ENCODE assay signal across 19 cellular contexts in genomic region chr1:159229486-159229885, GRCh38. TPM values are rescaled to one million over a fixed set of nuclear protein-coding genes. Genes with fewer than 3 reads are reported as not detected.
A peak's percentile ranks its signal among the peaks of the same experiment; 100 is the strongest.
DNase-seq lines count a peak whose midpoint lies in the region; ATAC-seq, FAIRE-seq and TF ChIP-seq lines count a peak whose summit lies in the region.
"Had no signal": no experiment of that assay in that cellular context is flagged by ENCODE, and none has a peak within 500 bp of the region (broad histone marks: within the 10 kb centered on the region; RNA-seq: fewer than 3 reads in every experiment).

No MANE protein-coding gene starts in this region.

- peak overlapping the region; percentile 43 for H3K4me2 ChIP-seq in A549

- in situ Hi-C loops in GM13976 (cut with MboI; ENCODE audit: low sequenced_read_pairs, unreplicated experiment): no loop called here

- no peak for FAIRE-seq in A549 (lab: Jason Lieb, UNC)

- ATAC-seq in A549 (peak in 1 of 2 experiments; percentile 35; a peak in 2 of 6 replicates), HG02884 (IDR thresholded peaks at IDR 0.05; ENCODE audit: unreplicated experiment) (no peak)
- ATAC-seq: HCT116, left lung had no signal

- CTCF ChIA-PET in A549 (lab: Yijun Ruan, JAX): interaction anchor here (1.2 to 17.8 kb wide), 3 partner anchors 10 to 32 kb away, joined by 3 to 148 read pairs (median 6); no protein-coding TSS in a partner anchor

- TF ChIP-seq RAD21 in A549 (conservative IDR thresholded peaks at IDR 0.05 in 1 of 2, IDR thresholded peaks at IDR 0.05 in 1 of 2): no peak

- no peak for TF ChIP-seq CTCF in A549 (IDR thresholded peaks at IDR 0.05)
- TF ChIP-seq CTCF in foreskin fibroblast (IDR thresholded peaks at IDR 0.05; ENCODE audit: low read depth, low read length): no peak
- no peak for TF ChIP-seq CTCF in GM13976 (IDR thresholded peaks at IDR 0.05; ENCODE audit: borderline replicate concordance, control extremely low read depth, extremely low read depth, insufficient read depth, missing control alignments)

- H3K4me3 ChIP-seq in A549 (no peak overlapping the region), foreskin fibroblast (ENCODE audit: low read depth in 1 of 2, low read length in 2 of 2) (no peak overlapping the region)
- H3K4me3 ChIP-seq: left lung, sigmoid colon, upper lobe of left lung had no signal

- H3K9me3 ChIP-seq in A549: no peaks in the 10 kb centered on the region
- H3K9me3 ChIP-seq: left lung, sigmoid colon, upper lobe of left lung had no signal

- DNase-seq in A549 (ENCODE audit: low read depth in 1 of 2, low spot score in 1 of 2) (peak in 1 of 2 experiments; percentile 7), HS-27A (ENCODE audit: low read depth) (peak; percentile 45), SK-N-DZ (ENCODE audit: low spot score) (peak; percentile 35), islet precursor cell (peak; percentile 78), foreskin fibroblast (no peak), NK-92 (lab: John Stamatoyannopoulos, UW; ENCODE audit: unreplicated experiment) (no peak), GM13976 (ENCODE audit: low spot score) (no peak)
- DNase-seq: CD4-positive, CD25-positive, alpha-beta regulatory T cell; dermis blood vessel endothelial cell; DMS79; left lung; NCI-H146; SHP77 treated with DMSO at 0.1 percent for 48 hours; sigmoid colon; stimulated activated CD4-positive, alpha-beta T cell treated with anti-CD3 and anti-CD28 coated beads, Interleukin-1b, Interleukin-23, amount 100 ng/mL, for 48 hours; upper lobe of left lung had no signal

- no peak for TF ChIP-seq EP300 in A549 (IDR thresholded peaks at IDR 0.05)

- H3K27ac ChIP-seq in A549: peak overlapping the region; percentile 29 to 64; a peak in 4 of 6 replicates
- H3K27ac ChIP-seq: epithelial cell of prostate, left lung, sigmoid colon had no signal

- POLR2A ChIA-PET in A549 (lab: Yijun Ruan, JAX): no interaction called here

- peaks cover 23% of the 10 kb centered on the region for H3K4me1 ChIP-seq in A549
- H3K4me1 ChIP-seq: left lung, sigmoid colon had no signal

- no peak for TF ChIP-seq POLR2A in A549 (IDR thresholded peaks at IDR 0.05; ENCODE audit: low read length)

- 60% methylated on average over 6 of the region's 6 CpGs for WGBS in A549 (ENCODE audit: missing lambda C conversion rate)

TF ChIP-seq in A549, 52 proteins besides CTCF, POLR2A, EP300 and RAD21:
- TF ChIP-seq HEYL (CRISPR knock-in tag; IDR thresholded peaks at IDR 0.05) (no peak), ZSCAN20 (CRISPR knock-in tag; IDR thresholded peaks at IDR 0.05) (no peak), HDAC2 (IDR thresholded peaks at IDR 0.05) (no peak), HOXA7 (CRISPR knock-in tag; IDR thresholded peaks at IDR 0.05) (no peak), HOXB13 (CRISPR knock-in tag; IDR thresholded peaks at IDR 0.05; ENCODE audit: low read depth) (no peak), TP53 (CRISPR knock-in tag; IDR thresholded peaks at IDR 0.05) (no peak)
TF ChIP-seq in A549: peak in this region for 0.

RNA-seq across cellular contexts. Expression of gene ACKR1, which starts 24.8 kb away (rescaled TPM):
- not detected in 2 replicates for polyA plus RNA-seq in A549 (2011; rRNA removed)
- not detected in 2 replicates for polyA plus RNA-seq in A549 (2012; cell fraction: cytosol; rRNA removed)
- 0.04 TPM in 1 of 2 replicates, not detected in the other for polyA plus RNA-seq in A549 (2012; cell fraction: nucleus; rRNA removed)
- polyA plus RNA-seq in A549 (2017; fragmentation: RNase III; extraction: RNeasy Plus Mini Kit Qiagen cat#74134 plus additional on column Dnase treatment): not detected in 3 replicates
- polyA minus RNA-seq in A549 (2011; rRNA and poly(A)+ RNA removed): not detected in 2 replicates
- polyA plus RNA-seq in SK-N-DZ (2014; cell fraction: cytosol; rRNA removed): 0.08 and 0.31 TPM in 2 replicates
- 0.13 and 0.97 TPM in 2 replicates for polyA plus RNA-seq in SK-N-DZ (2014; cell fraction: nucleus; rRNA removed)
- polyA plus RNA-seq: CD4-positive, CD25-positive, alpha-beta regulatory T cell had no signal

RNA-seq across cellular contexts. Expression of gene CADM3, which starts 58.1 kb away (rescaled TPM):
- polyA plus RNA-seq in A549 (2011; rRNA removed) (0.13 and 0.16 TPM in 2 replicates), A549 (2017; fragmentation: RNase III; extraction: RNeasy Plus Mini Kit Qiagen cat#74134 plus additional on column Dnase treatment) (0.05 to 0.10 TPM (median 0.10 TPM) in 3 replicates)
- 0.08 TPM in 2 replicates for polyA plus RNA-seq in A549 (2012; cell fraction: cytosol; rRNA removed)
- 0.06 and 0.08 TPM in 2 replicates for polyA plus RNA-seq in A549 (2012; cell fraction: nucleus; rRNA removed)
- polyA minus RNA-seq in A549 (2011; rRNA and poly(A)+ RNA removed): 0.05 TPM in 1 of 2 replicates, not detected in the other
- polyA plus RNA-seq in SK-N-DZ (2014; cell fraction: cytosol; rRNA removed): 9.9 and 11.3 TPM in 2 replicates
- 4.1 and 5.1 TPM in 2 replicates for polyA plus RNA-seq in SK-N-DZ (2014; cell fraction: nucleus; rRNA removed)
- polyA plus RNA-seq: CD4-positive, CD25-positive, alpha-beta regulatory T cell had no signal

Comparison
In these comparisons a context has a peak if more than half of its experiments do, and no peak if none do; other contexts are left out.
1. DNase-seq: peak in HS-27A (single experiment), SK-N-DZ (single experiment) and islet precursor cell (single experiment); none in foreskin fibroblast (0 of 2), NK-92 (single experiment) and GM13976 (single experiment).